ENCODE assay signal across 22 cellular contexts in the genomic region with DNA sequence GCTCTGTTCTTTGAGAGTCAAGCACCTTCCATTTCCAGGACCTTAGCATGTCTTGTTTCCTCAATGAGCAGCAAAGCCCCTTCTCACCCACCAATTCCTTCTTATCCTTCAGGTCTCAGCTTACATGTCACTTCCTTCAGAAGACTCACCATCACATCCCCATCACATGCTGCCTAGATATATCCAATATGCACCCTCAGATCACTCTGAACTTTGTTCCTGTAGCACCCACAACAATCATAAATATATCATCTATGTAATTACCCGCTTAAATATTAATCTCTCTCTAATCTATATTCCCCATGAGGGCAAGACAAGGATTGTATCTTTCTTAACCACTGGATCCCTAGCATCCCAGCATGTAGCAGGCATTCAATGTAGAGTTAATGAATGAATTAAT. TPM values are rescaled to one million over a fixed set of nuclear protein-coding genes. Genes with fewer than 3 reads are reported as not detected.
DNase-seq lines count a peak whose midpoint lies in the region; ATAC-seq and TF ChIP-seq lines count a peak whose summit lies in the region.
"Had no signal": no experiment of that assay in that cellular context is flagged by ENCODE, and none has a peak within 500 bp of the region (broad histone marks: within the 10 kb centered on the region; RNA-seq: fewer than 3 reads in every experiment).

No MANE protein-coding gene starts in this region.

- 0% methylated on average over 1 of the region's 1 CpG for WGBS in esophagus muscularis mucosa

- H3K4me3 ChIP-seq in esophagus muscularis mucosa, result no peak overlapping the region
- no peak overlapping the region for H3K4me3 ChIP-seq in effector memory CD4-positive, alpha-beta T cell (ENCODE audit: insufficient read depth, low read depth, low read length, poor library complexity, severe bottlenecking)
- H3K4me3 ChIP-seq: cardiac muscle cell, lung had no signal

- no peak for TF ChIP-seq POLR2A in esophagus muscularis mucosa (IDR thresholded peaks at IDR 0.05; ENCODE audit: low read depth)

- no peaks in the 10 kb centered on the region for H3K36me3 ChIP-seq in esophagus muscularis mucosa
- no peaks in the 10 kb centered on the region for H3K36me3 ChIP-seq in effector memory CD4-positive, alpha-beta T cell (ENCODE audit: control insufficient read depth, insufficient read depth, low read length)

- ATAC-seq in T-helper 17 cell (no peak), left colon (peak; percentile 73)
- ATAC-seq: sciatic nerve had no signal

- H3K9me3 ChIP-seq in T-helper 17 cell (ENCODE audit: control insufficient read depth, low read length, poor library complexity, severe bottlenecking) (no peaks in the 10 kb centered on the region), esophagus muscularis mucosa (no peaks in the 10 kb centered on the region)
- no peaks in the 10 kb centered on the region for H3K9me3 ChIP-seq in effector memory CD4-positive, alpha-beta T cell (ENCODE audit: control insufficient read depth, low read length)

- DNase-seq in activated naive CD4-positive, alpha-beta T cell (lab: John Stamatoyannopoulos, UW), result no peak
- DNase-seq in T-helper 17 cell (no peak), left colon (no peak), progenitor cell of endocrine pancreas (ENCODE audit: low spot score, unreplicated experiment) (no peak), NCI-H345 treated with DMSO at 0.1 percent for 48 hours (lab: John Stamatoyannopoulos, UW; ENCODE audit: unreplicated experiment) (no peak), esophagus muscularis mucosa (ENCODE audit: extremely low spot score) (no peak)
- no peak for DNase-seq in effector memory CD4-positive, alpha-beta T cell
- DNase-seq: activated CD4-positive, alpha-beta T cell treated with anti-CD3 and anti-CD28 coated beads, Interleukin-2, amount 10 ng/mL, durations not matched to agents 7 days and 5 days; activated gamma-delta T cell treated with Interleukin-2 at 50 U/mL for 16 hours; amygdala; HCEC 1CT; kidney; NCI-H146; NCI-H2171; NCI-H526 treated with DMSO at 0.1 percent for 48 hours; stimulated activated CD4-positive, alpha-beta T cell treated with anti-CD3 and anti-CD28 coated beads, Interleukin-15, amount 100 ng/mL, for 24 hours; substantia nigra had no signal

- no peaks in the 10 kb centered on the region for H3K27me3 ChIP-seq in esophagus muscularis mucosa
- no peaks in the 10 kb centered on the region for H3K27me3 ChIP-seq in effector memory CD4-positive, alpha-beta T cell (replicated peaks; ENCODE audit: control insufficient read depth, insufficient read depth, low read length, poor library complexity, severe bottlenecking)
- H3K27me3 ChIP-seq: cardiac muscle cell had no signal

- intact Hi-C loops in left colon (cut with DNase I, micrococcal nuclease) (no loop called here), esophagus muscularis mucosa (cut with DNase I) (no loop called here)

- H3K27ac Mint-ChIP-seq in activated naive CD4-positive, alpha-beta T cell treated with anti-CD3 and anti-CD28 coated beads, Interleukin-2, amount 50 U/mL, for 24 hours, result peak overlapping the region; percentile 25
- peak overlapping the region; percentile 74 for H3K27ac Mint-ChIP-seq in T-helper 17 cell
- H3K27ac Mint-ChIP-seq in progenitor cell of endocrine pancreas, result peak overlapping the region; percentile 26

- peaks cover 77 to 97% (median 96%) of the 10 kb centered on the region in 4 donors for H3K4me1 ChIP-seq in esophagus muscularis mucosa
- peaks cover 33% of the 10 kb centered on the region for H3K4me1 ChIP-seq in effector memory CD4-positive, alpha-beta T cell (ENCODE audit: control insufficient read depth, insufficient read depth, low read length, poor library complexity, severe bottlenecking)

- TF ChIP-seq CTCF in progenitor cell of endocrine pancreas (IDR thresholded peaks at IDR 0.05; ENCODE audit: unreplicated experiment) (no peak), esophagus muscularis mucosa (IDR thresholded peaks at IDR 0.05) (no peak)

- H3K9me3 Mint-ChIP-seq in activated naive CD4-positive, alpha-beta T cell treated with anti-CD3 and anti-CD28 coated beads, Interleukin-2, amount 50 U/mL, for 24 hours, result no peaks in the 10 kb centered on the region
- no peaks in the 10 kb centered on the region for H3K9me3 Mint-ChIP-seq in progenitor cell of endocrine pancreas (ENCODE audit: low read depth)
- H3K9me3 Mint-ChIP-seq: activated CD4-positive, alpha-beta T cell treated with anti-CD3 and anti-CD28 coated beads, Interleukin-2, amount 10 ng/mL, durations not matched to agents 7 days and 5 days; T-helper 1 cell treated with Interleukin-12 subunit alpha and Interleukin-12 subunit beta and Interleukin-4 antibody, amounts not matched to agents 30 μg/mL and 1 μg/mL, for 36 hours had no signal

- H3K27ac ChIP-seq in esophagus muscularis mucosa (replicated peaks in 1 of 4), result peak overlapping the region in 2 of 4 donors; percentile 11 to 39
- H3K27ac ChIP-seq in effector memory CD4-positive, alpha-beta T cell (ENCODE audit: insufficient read depth, low read length, poor library complexity, severe bottlenecking), result no peak overlapping the region

- no peaks in the 10 kb centered on the region for H3K27me3 Mint-ChIP-seq in activated naive CD4-positive, alpha-beta T cell treated with anti-CD3 and anti-CD28 coated beads, Interleukin-2, amount 50 U/mL, for 24 hours
- H3K27me3 Mint-ChIP-seq in T-helper 17 cell (no peaks in the 10 kb centered on the region), progenitor cell of endocrine pancreas (no peaks in the 10 kb centered on the region)
- H3K27me3 Mint-ChIP-seq: activated CD4-positive, alpha-beta T cell treated with anti-CD3 and anti-CD28 coated beads, Interleukin-2, amount 10 ng/mL, durations not matched to agents 7 days and 5 days had no signal

- peaks cover 83% of the 10 kb centered on the region for H3K4me1 Mint-ChIP-seq in activated naive CD4-positive, alpha-beta T cell treated with anti-CD3 and anti-CD28 coated beads, Interleukin-2, amount 50 U/mL, for 24 hours
- H3K4me1 Mint-ChIP-seq in T-helper 17 cell (peaks cover 75% of the 10 kb centered on the region), progenitor cell of endocrine pancreas (ENCODE audit: low read depth) (peaks cover 46% of the 10 kb centered on the region)

- peaks cover 11% of the 10 kb centered on the region for H3K36me3 Mint-ChIP-seq in activated naive CD4-positive, alpha-beta T cell treated with anti-CD3 and anti-CD28 coated beads, Interleukin-2, amount 50 U/mL, for 24 hours
- peaks cover 5% of the 10 kb centered on the region for H3K36me3 Mint-ChIP-seq in T-helper 17 cell (ENCODE audit: low read depth)
- peaks cover 9% of the 10 kb centered on the region for H3K36me3 Mint-ChIP-seq in progenitor cell of endocrine pancreas (ENCODE audit: insufficient read depth)

- peak overlapping the region; percentile 1 for H3K4me3 Mint-ChIP-seq in activated naive CD4-positive, alpha-beta T cell treated with anti-CD3 and anti-CD28 coated beads, Interleukin-2, amount 50 U/mL, for 24 hours
- peak overlapping the region; percentile 1 for H3K4me3 Mint-ChIP-seq in T-helper 17 cell
- H3K4me3 Mint-ChIP-seq in progenitor cell of endocrine pancreas (ENCODE audit: low read depth), result no peak overlapping the region
- H3K4me3 Mint-ChIP-seq: activated CD4-positive, alpha-beta T cell treated with anti-CD3 and anti-CD28 coated beads, Interleukin-2, amount 10 ng/mL, durations not matched to agents 7 days and 5 days; T-helper 1 cell treated with Interleukin-12 subunit alpha and Interleukin-12 subunit beta and Interleukin-4 antibody, amounts not matched to agents 30 μg/mL and 1 μg/mL, for 36 hours had no signal

- no peak for TF ChIP-seq EP300 in esophagus muscularis mucosa (IDR thresholded peaks at IDR 0.05)

RNA-seq across cellular contexts. Expression of a gene that starts 30.4 kb away (rescaled TPM):
- total RNA-seq in T-helper 17 cell (100 to 1,000 TPM; 142 to 187 TPM), left colon (10 to 100 TPM; 79.4 to 81.9 TPM), progenitor cell of endocrine pancreas (173 and 174 TPM in 2 replicates), esophagus muscularis mucosa (100 to 1,000 TPM in 1 of 4 donors, 10 to 100 TPM in 3; 55.0 to 124 (median 70.0) TPM)
